Comparison of ENCODE assay signal across 8 cellular contexts in the genomic region with DNA sequence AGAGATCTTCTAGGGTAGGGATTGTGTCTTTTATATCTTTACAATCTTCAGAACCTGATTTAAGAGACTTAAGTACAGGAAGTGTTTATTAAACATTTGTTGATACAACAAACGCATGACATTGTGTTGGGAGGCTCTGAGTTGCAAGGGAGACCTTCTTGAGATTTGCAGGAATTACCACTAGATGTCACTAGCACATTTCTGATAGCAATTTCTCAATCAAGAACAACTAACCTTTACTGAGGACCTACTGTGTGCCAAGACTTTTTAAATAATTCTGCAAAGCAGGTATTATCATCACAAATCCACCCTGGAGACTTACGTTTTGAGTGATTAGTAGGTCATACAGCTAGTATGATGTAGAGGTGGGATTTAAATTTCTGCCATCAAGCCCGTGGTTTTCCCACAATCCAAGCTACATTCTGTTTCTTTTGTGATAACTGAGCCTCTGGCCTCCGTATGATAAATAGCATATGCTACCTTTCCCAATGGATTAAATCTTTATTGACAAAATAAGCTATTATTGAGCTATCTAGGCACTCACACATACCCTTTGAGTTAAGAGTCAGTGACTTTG.
A peak's percentile ranks its signal among the peaks of the same experiment; 100 is the strongest.
DNase-seq lines count a peak whose midpoint lies in the region; ATAC-seq, FAIRE-seq and TF ChIP-seq lines count a peak whose summit lies in the region.

No MANE protein-coding gene starts in this region.

- TF ChIP-seq POLR2A in uterus (IDR thresholded peaks at IDR 0.05), result no peak

- intact Hi-C loops in kidney (cut with DNase I) (no loop called here), uterus (cut with DNase I; ENCODE audit: low total_unique reads) (no loop called here)

- POLR2A ChIA-PET in HEK293 (lab: Yijun Ruan, JAX), result no interaction called here

- no peak overlapping the region for H3K27ac Mint-ChIP-seq in effector memory CD8-positive, alpha-beta T cell

- no peak overlapping the region for H3K4me3 Mint-ChIP-seq in effector memory CD8-positive, alpha-beta T cell

- H2AFZ ChIP-seq in DND-41 (ENCODE audit: low read depth, low read length), result no peak overlapping the region

- peaks cover 0 to 5% of the 10 kb centered on the region in 2 donors for H3K9me3 Mint-ChIP-seq in effector memory CD8-positive, alpha-beta T cell

- peak; percentile 68 for TF ChIP-seq CTCF in DND-41 (IDR thresholded peaks at IDR 0.05; ENCODE audit: borderline replicate concordance, extremely low read depth, low read length, poor library complexity, severe bottlenecking)
- no peak for TF ChIP-seq CTCF in HEK293 (tag by site-specific recombination; IDR thresholded peaks at IDR 0.05)
- peak; percentile 61 for TF ChIP-seq CTCF in kidney (IDR thresholded peaks at IDR 0.05; ENCODE audit: borderline replicate concordance, extremely low read depth, insufficient read depth)
- no peak for TF ChIP-seq CTCF in uterus (IDR thresholded peaks at IDR 0.05)

- DNase-seq in DND-41 (no peak), SK-N-DZ (ENCODE audit: low spot score) (peak; percentile 32), kidney (no peak), uterus (no peak), NOMO-1 (lab: John Stamatoyannopoulos, UW; ENCODE audit: unreplicated experiment in 2 of 2) (no peak)
- DNase-seq in effector memory CD8-positive, alpha-beta T cell, result no peak

- H3K27ac ChIP-seq in DND-41 (ENCODE audit: low read length) (no peak overlapping the region), HEK293 (ENCODE audit: extremely low read depth, low read depth, low read length) (no peak overlapping the region), kidney (ENCODE audit: low read depth in 2 of 2, low read length in 2 of 2) (no peak overlapping the region), uterus (no peak overlapping the region)

- H3K27me3 ChIP-seq in DND-41 (ENCODE audit: insufficient read depth, low read length, poor library complexity) (no peaks in the 10 kb centered on the region), uterus (no peaks in the 10 kb centered on the region)

- no peak overlapping the region for H3K4me2 ChIP-seq in DND-41 (ENCODE audit: insufficient read depth, low read length)

- no peaks in the 10 kb centered on the region for H3K9me3 ChIP-seq in DND-41 (ENCODE audit: insufficient read depth, low read length, severe bottlenecking)
- no peaks in the 10 kb centered on the region for H3K9me3 ChIP-seq in HEK293 (ENCODE audit: control insufficient read depth, insufficient read depth, low read depth, low read length)
- H3K9me3 ChIP-seq in kidney (ENCODE audit: control insufficient read depth in 1 of 2, low read length in 2 of 2), result peaks cover 0 to 4% of the 10 kb centered on the region in 2 donors
- no peaks in the 10 kb centered on the region for H3K9me3 ChIP-seq in uterus

- H3K9ac ChIP-seq in DND-41 (ENCODE audit: low read depth, low read length) (no peak overlapping the region), kidney (ENCODE audit: low read length in 2 of 2) (no peak overlapping the region)

- H3K36me3 Mint-ChIP-seq in effector memory CD8-positive, alpha-beta T cell (ENCODE audit: insufficient read depth), result no peaks in the 10 kb centered on the region

- H3K4me3 ChIP-seq in DND-41 (ENCODE audit: low read depth in 1 of 2, low read length in 2 of 2) (no peak overlapping the region), HEK293 (ENCODE audit: low read depth, low read length) (no peak overlapping the region), kidney (ENCODE audit: low read length in 2 of 2) (no peak overlapping the region), uterus (no peak overlapping the region)

- H3K4me1 ChIP-seq in DND-41 (ENCODE audit: insufficient read depth, low read length) (no peaks in the 10 kb centered on the region), HEK293 (ENCODE audit: control insufficient read depth, insufficient read depth, low read length) (no peaks in the 10 kb centered on the region), kidney (ENCODE audit: control insufficient read depth in 1 of 2, insufficient read depth in 1 of 2, low read depth in 1 of 2, low read length in 2 of 2) (peaks cover 0 to 3% of the 10 kb centered on the region in 2 donors), uterus (no peaks in the 10 kb centered on the region)

- no peaks in the 10 kb centered on the region for H3K4me1 Mint-ChIP-seq in effector memory CD8-positive, alpha-beta T cell (ENCODE audit: low read depth in 2 of 2)

- CTCF ChIA-PET in HEK293 (lab: Yijun Ruan, JAX), result interaction anchor here (0.6 to 1.4 kb wide), 11 partner anchors 11 to 1751 kb away, joined by 3 to 6 read pairs (median 4); no protein-coding TSS in a partner anchor

- peak; percentile 11 for FAIRE-seq in kidney (lab: Jason Lieb, UNC)

- H3K27me3 Mint-ChIP-seq in effector memory CD8-positive, alpha-beta T cell, result no peaks in the 10 kb centered on the region

- H3K36me3 ChIP-seq in DND-41 (ENCODE audit: insufficient read depth, low read length), result no peaks in the 10 kb centered on the region
- H3K36me3 ChIP-seq in HEK293 (ENCODE audit: control insufficient read depth in 2 of 2, insufficient read depth in 1 of 2, low read length in 2 of 2), result no peaks in the 10 kb centered on the region
- no peaks in the 10 kb centered on the region for H3K36me3 ChIP-seq in kidney (ENCODE audit: control insufficient read depth in 1 of 2, insufficient read depth in 2 of 2, low read length in 2 of 2)
- H3K36me3 ChIP-seq in uterus, result no peaks in the 10 kb centered on the region

- H3K79me2 ChIP-seq in DND-41 (ENCODE audit: insufficient read depth, low read length), result no peaks in the 10 kb centered on the region

- no peak for ATAC-seq in DND-41 (ENCODE audit: insufficient read depth, low read depth)
- ATAC-seq in HG03039 (IDR thresholded peaks at IDR 0.05; ENCODE audit: unreplicated experiment), result no peak
- ATAC-seq in effector memory CD8-positive, alpha-beta T cell (replicated peaks), result no peak

- no peaks in the 10 kb centered on the region for H4K20me1 ChIP-seq in DND-41 (ENCODE audit: insufficient read depth, low read length)

TF ChIP-seq in HEK293, 187 proteins besides CTCF, POLR2A, EP300 and RAD21:
- peak; percentile 70 for TF ChIP-seq ZNF654 (tag by site-specific recombination; IDR thresholded peaks at IDR 0.05; ENCODE audit: low read depth)
- TF ChIP-seq, protein P1, sequence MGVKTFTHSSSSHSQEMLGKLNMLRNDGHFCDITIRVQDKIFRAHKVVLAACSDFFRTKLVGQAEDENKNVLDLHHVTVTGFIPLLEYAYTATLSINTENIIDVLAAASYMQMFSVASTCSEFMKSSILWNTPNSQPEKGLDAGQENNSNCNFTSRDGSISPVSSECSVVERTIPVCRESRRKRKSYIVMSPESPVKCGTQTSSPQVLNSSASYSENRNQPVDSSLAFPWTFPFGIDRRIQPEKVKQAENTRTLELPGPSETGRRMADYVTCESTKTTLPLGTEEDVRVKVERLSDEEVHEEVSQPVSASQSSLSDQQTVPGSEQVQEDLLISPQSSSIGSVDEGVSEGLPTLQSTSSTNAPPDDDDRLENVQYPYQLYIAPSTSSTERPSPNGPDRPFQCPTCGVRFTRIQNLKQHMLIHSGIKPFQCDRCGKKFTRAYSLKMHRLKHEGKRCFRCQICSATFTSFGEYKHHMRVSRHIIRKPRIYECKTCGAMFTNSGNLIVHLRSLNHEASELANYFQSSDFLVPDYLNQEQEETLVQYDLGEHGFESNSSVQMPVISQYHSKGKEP (tag by site-specific recombination; IDR thresholded peaks at IDR 0.05), result no peak

Comparison
In these comparisons a context has a peak if more than half of its experiments do, and no peak if none do; other contexts are left out.
1. CTCF ChIP-seq: peak in DND-41 (single experiment) and kidney (single experiment); none in HEK293 (single experiment) and uterus (0 of 4).